8 cellular contexts compared by ENCODE assay signal in the genomic region with DNA sequence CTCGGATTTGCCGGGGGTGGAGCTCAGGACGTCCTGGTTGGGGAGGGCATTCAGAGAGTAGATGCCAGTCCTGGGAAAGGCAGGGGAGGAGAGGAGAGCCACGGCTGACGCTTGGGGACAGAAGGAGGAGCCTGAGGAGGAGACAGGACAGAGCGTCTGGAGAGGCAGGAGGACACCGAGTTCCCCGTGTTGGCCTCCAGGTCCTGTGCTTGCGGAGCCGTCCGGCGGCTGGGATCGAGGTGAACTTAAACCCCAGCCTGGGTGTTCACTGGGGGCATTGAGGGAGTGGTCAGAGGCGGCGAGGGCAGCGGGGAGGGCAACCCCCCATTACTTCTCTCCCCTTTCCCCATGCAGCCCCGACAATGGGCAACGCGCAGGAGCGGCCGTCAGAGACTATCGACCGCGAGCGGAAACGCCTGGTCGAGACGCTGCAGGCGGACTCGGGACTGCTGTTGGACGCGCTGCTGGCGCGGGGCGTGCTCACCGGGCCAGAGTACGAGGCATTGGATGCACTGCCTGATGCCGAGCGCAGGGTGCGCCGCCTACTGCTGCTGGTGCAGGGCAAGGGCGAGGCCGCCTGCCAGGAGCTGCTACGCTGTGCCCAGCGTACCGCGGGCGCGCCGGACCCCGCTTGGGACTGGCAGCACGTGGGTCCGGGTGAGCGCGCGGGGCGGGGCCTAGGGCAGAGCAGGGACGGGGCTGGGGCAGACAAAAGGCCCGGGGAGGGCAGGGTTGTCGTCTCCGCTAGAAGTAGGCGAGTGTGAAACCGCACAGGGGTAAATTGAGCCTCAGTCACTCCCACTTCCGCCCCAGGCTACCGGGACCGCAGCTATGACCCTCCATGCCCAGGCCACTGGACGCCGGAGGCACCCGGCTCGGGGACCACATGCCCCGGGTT.
DNase-seq lines count a peak whose midpoint lies in the region; ATAC-seq lines count a peak whose summit lies in the region.

No MANE protein-coding gene starts in this region.

- no peaks in the 10 kb centered on the region for H3K9me3 ChIP-seq in endocrine pancreas (ENCODE audit: control insufficient read depth, low read length)

- H3K36me3 ChIP-seq in endocrine pancreas (ENCODE audit: control insufficient read depth, insufficient read depth, low read length), result no peaks in the 10 kb centered on the region

- H3K4me1 ChIP-seq in endocrine pancreas (ENCODE audit: control insufficient read depth, insufficient read depth, low read length), result no peaks in the 10 kb centered on the region

- peak overlapping the region; percentile 38 for H3K9ac ChIP-seq in endocrine pancreas (ENCODE audit: control insufficient read depth, insufficient read depth, low read length)

- no peaks in the 10 kb centered on the region for H3K27me3 ChIP-seq in endocrine pancreas (ENCODE audit: control insufficient read depth, insufficient read depth, low read length)

- peak; percentile 39 for ATAC-seq in HG02981 (IDR thresholded peaks at IDR 0.05; ENCODE audit: unreplicated experiment)

- DNase-seq in SIG-M5 treated with dmso at 0.1 percent for 504 hours (lab: John Stamatoyannopoulos, UW; ENCODE audit: unreplicated experiment) (peak; percentile 66), SIG-M5 (lab: John Stamatoyannopoulos, UW) (no peak), NCI-H510A treated with DMSO at 0.1 percent for 48 hours (lab: John Stamatoyannopoulos, UW) (peak; percentile 72), medulla oblongata (ENCODE audit: extremely low spot score) (peak; percentile 83)
- DNase-seq in activated CD8-positive, alpha-beta memory T cell treated with anti-CD3 and anti-CD28 coated beads for 1 hour (ENCODE audit: extremely low read depth in 1 of 2, low read depth in 1 of 2), result peak; percentile 13 to 48
- DNase-seq in stimulated activated naive CD4-positive, alpha-beta T cell treated with Interleukin-2 at 50 U/mL for 16 hours (lab: John Stamatoyannopoulos, UW), result peak; percentile 58

- peak overlapping the region; percentile 39 for H3K4me3 ChIP-seq in endocrine pancreas (ENCODE audit: control insufficient read depth, insufficient read depth, low read length)
